Comparison of ENCODE assay signal across 7 cellular contexts in the genomic region with DNA sequence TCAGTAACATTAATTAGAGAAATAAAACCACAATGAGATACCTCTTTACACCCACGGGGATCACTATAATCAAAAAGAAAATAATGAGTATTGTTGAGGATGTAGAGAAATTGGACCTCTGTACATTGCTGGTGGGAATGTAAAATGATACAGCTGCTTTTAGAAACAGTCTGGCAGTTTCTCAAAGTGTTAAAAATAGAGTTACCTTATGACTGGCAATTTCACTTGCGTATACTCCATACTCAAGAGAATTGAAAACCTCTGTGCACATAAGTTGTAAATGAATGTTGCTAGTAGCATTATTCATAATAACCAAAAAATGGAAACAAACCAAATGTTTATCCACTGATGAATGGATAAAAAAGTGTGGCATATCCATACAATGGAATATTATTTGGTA. TPM values are rescaled to one million over a fixed set of nuclear protein-coding genes. Genes with fewer than 3 reads are reported as not detected.
DNase-seq lines count a peak whose midpoint lies in the region; ATAC-seq lines count a peak whose summit lies in the region.
"Not testable (repeated sequence)": the region's sequence is repeated elsewhere in the genome, so short reads cannot be mapped to it uniquely, and the experiment has no call there.

No MANE protein-coding gene starts in this region.

- intact Hi-C loops in Right ventricle myocardium superior (cut with DNase I): not testable (repeated sequence)

- not testable (repeated sequence) for DNase-seq in Right ventricle myocardium superior

- ATAC-seq in GM18868 (IDR thresholded peaks at IDR 0.05; ENCODE audit: unreplicated experiment) (peak; percentile 87), GM19452 (IDR thresholded peaks at IDR 0.05; ENCODE audit: unreplicated experiment) (peak; percentile 68), GM21576 (IDR thresholded peaks at IDR 0.05; ENCODE audit: unreplicated experiment) (peak; percentile 94), HG02759 (IDR thresholded peaks at IDR 0.05; ENCODE audit: unreplicated experiment) (peak; percentile 70), HG03095 (IDR thresholded peaks at IDR 0.05; ENCODE audit: unreplicated experiment) (peak; percentile 83), HG03469 (IDR thresholded peaks at IDR 0.05; ENCODE audit: unreplicated experiment) (peak; percentile 48), Right ventricle myocardium superior (ENCODE audit: poor library complexity) (peak; percentile 72)

RNA-seq across cellular contexts. Expression of gene TIMM23, which starts 6.3 kb away (rescaled TPM):
- 86.0 TPM for total RNA-seq in Right ventricle myocardium superior

RNA-seq across cellular contexts. Expression of gene NCOA4, which starts 51.9 kb away (rescaled TPM):
- 282 TPM for total RNA-seq in Right ventricle myocardium superior
